Comparison of ENCODE assay signal across 19 cellular contexts in genomic region chr7:12803542-12803941, GRCh38.
DNase-seq lines count a peak whose midpoint lies in the region; ATAC-seq and TF ChIP-seq lines count a peak whose summit lies in the region.
"Had no signal": no experiment of that assay in that cellular context is flagged by ENCODE, and none has a peak within 500 bp of the region (broad histone marks: within the 10 kb centered on the region; RNA-seq: fewer than 3 reads in every experiment).

No MANE protein-coding gene starts in this region.

- ATAC-seq in PC-3 (peak; percentile 85), GM18873 (IDR thresholded peaks at IDR 0.05; ENCODE audit: low FRiP score, unreplicated experiment) (no peak)
- ATAC-seq: CD8-positive, alpha-beta T cell had no signal

- no peak overlapping the region for H3K4me3 Mint-ChIP-seq in endothelial cell (ENCODE audit: unreplicated experiment)
- H3K4me3 Mint-ChIP-seq: B cell; CD4-positive, CD25-positive, alpha-beta regulatory T cell; CD8-positive, alpha-beta T cell; HFFc6 had no signal

- no peaks in the 10 kb centered on the region for H3K36me3 ChIP-seq in PC-3 (ENCODE audit: low read depth, low read length)
- H3K36me3 ChIP-seq in mucosa of rectum (ENCODE audit: control insufficient read depth in 2 of 2, insufficient read depth in 2 of 2, low read length in 2 of 2): no peaks in the 10 kb centered on the region
- H3K36me3 ChIP-seq: BLaER1, HAP-1 had no signal

- intact Hi-C loops in PC-3 (cut with micrococcal nuclease): loop anchor here (1.0 to 5.0 kb wide), 9 partner anchors 19 to 376 kb away; partner anchors contain the start of gene ARL4A

- H3K27me3 ChIP-seq in PC-3 (ENCODE audit: low read length) (no peaks in the 10 kb centered on the region), mucosa of rectum (ENCODE audit: control insufficient read depth in 2 of 2, insufficient read depth in 2 of 2, low read length in 2 of 2) (no peaks in the 10 kb centered on the region)
- H3K27me3 ChIP-seq: BLaER1 had no signal

- DNase-seq in DMS53 (lab: John Stamatoyannopoulos, UW) (peak; percentile 74), PC-3 (peak; percentile 64), endothelial cell (ENCODE audit: low spot score) (no peak), KG1 (lab: John Stamatoyannopoulos, UW) (no peak)
- DNase-seq: Caco-2; CD4-positive, CD25-positive, alpha-beta regulatory T cell; CD8-positive, alpha-beta T cell; DMS153; DMS79 treated with DMSO at 0.1 percent for 48 hours; GF-D8; GOT3; HFFc6 had no signal

- H3K9ac ChIP-seq in PC-3 (ENCODE audit: low read length): no peak overlapping the region
- no peak overlapping the region for H3K9ac ChIP-seq in mucosa of rectum (ENCODE audit: low read depth in 1 of 2, low read length in 2 of 2)
- H3K9ac ChIP-seq: BLaER1 had no signal

- BruUV-seq in PC-3 (replicated peaks; lab: Mats Ljungman, UMichigan): no TSS peak

- no peak overlapping the region for H3K27ac Mint-ChIP-seq in endothelial cell (ENCODE audit: unreplicated experiment)
- H3K27ac Mint-ChIP-seq: B cell; CD8-positive, alpha-beta T cell; HFFc6 had no signal

- CTCF ChIA-PET in PC-3 (lab: Charles Lee): interaction anchor here (0.7 kb wide), 1 partner anchor 117 kb away, joined by 3 read pairs; no protein-coding TSS in a partner anchor

- no peaks in the 10 kb centered on the region for H3F3A ChIP-seq in PC-3 (ENCODE audit: low read length, unreplicated experiment)

- TF ChIP-seq CTCF in 22Rv1 (IDR thresholded peaks at IDR 0.05) (no peak), PC-3 (conservative IDR thresholded peaks at IDR 0.05; ENCODE audit: low read depth, low read length) (no peak), endothelial cell (IDR thresholded peaks at IDR 0.05; ENCODE audit: unreplicated experiment) (no peak)

- H3K36me3 Mint-ChIP-seq in endothelial cell (ENCODE audit: low read depth, unreplicated experiment): no peaks in the 10 kb centered on the region
- H3K36me3 Mint-ChIP-seq: CD4-positive, CD25-positive, alpha-beta regulatory T cell; CD8-positive, alpha-beta T cell had no signal

- H2AFZ ChIP-seq in PC-3 (ENCODE audit: low read length): no peak overlapping the region

- H3K9me3 Mint-ChIP-seq in endothelial cell (ENCODE audit: unreplicated experiment): no peaks in the 10 kb centered on the region
- H3K9me3 Mint-ChIP-seq: CD4-positive, CD25-positive, alpha-beta regulatory T cell; CD8-positive, alpha-beta T cell; HFFc6 had no signal

- H3K27me3 Mint-ChIP-seq in endothelial cell (ENCODE audit: unreplicated experiment): no peaks in the 10 kb centered on the region
- H3K27me3 Mint-ChIP-seq: B cell; CD4-positive, CD25-positive, alpha-beta regulatory T cell had no signal

- POLR2A ChIA-PET in PC-3 (lab: Charles Lee; ENCODE audit: unreplicated experiment): no interaction called here

- H3K4me2 ChIP-seq in PC-3 (ENCODE audit: low read length): peak overlapping the region; percentile 3; the same call in 1 of the 2 replicates
- H3K4me2 ChIP-seq: BLaER1 had no signal

- H3K27ac ChIP-seq in 22Rv1 (peak overlapping the region; percentile 94), PC-3 (ENCODE audit: low read length) (peak overlapping the region; percentile 28; the same call in 1 of the 2 replicates), mucosa of rectum (ENCODE audit: low read depth in 2 of 2, low read length in 2 of 2) (peak overlapping the region in 1 of 2 donors; percentile 92)
- H3K27ac ChIP-seq: BLaER1, C4-2B had no signal

- H4K20me1 ChIP-seq in PC-3 (ENCODE audit: low read length): no peaks in the 10 kb centered on the region
- H4K20me1 ChIP-seq: BLaER1 had no signal

- H3K4me3 ChIP-seq in PC-3 (ENCODE audit: low read length) (no peak overlapping the region), mucosa of rectum (ENCODE audit: low read length in 2 of 2) (peak overlapping the region; percentile 2 to 40)
- H3K4me3 ChIP-seq: BLaER1, HAP-1 had no signal

- peaks cover 8% of the 10 kb centered on the region for H3K4me1 Mint-ChIP-seq in endothelial cell (ENCODE audit: unreplicated experiment)
- H3K4me1 Mint-ChIP-seq: B cell; CD4-positive, CD25-positive, alpha-beta regulatory T cell had no signal

- H3K9me3 ChIP-seq in PC-3 (ENCODE audit: low read length): no peaks in the 10 kb centered on the region
- H3K9me3 ChIP-seq in mucosa of rectum (ENCODE audit: control insufficient read depth in 2 of 2, low read length in 2 of 2): no peaks in the 10 kb centered on the region
- H3K9me3 ChIP-seq: BLaER1, Caco-2, HAP-1 had no signal

- H3K4me1 ChIP-seq in PC-3 (ENCODE audit: insufficient read depth, low read length) (peaks cover 41% of the 10 kb centered on the region), mucosa of rectum (ENCODE audit: control insufficient read depth in 2 of 2, insufficient read depth in 2 of 2, low read length in 2 of 2) (peaks cover 3 to 27% of the 10 kb centered on the region in 2 donors)
- H3K4me1 ChIP-seq: BLaER1 had no signal

- no peaks in the 10 kb centered on the region for H3K9me2 ChIP-seq in PC-3 (replicated peaks; ENCODE audit: low read length)

- no peaks in the 10 kb centered on the region for H3K79me2 ChIP-seq in PC-3 (ENCODE audit: low read length)

Comparison
In these comparisons a context has a peak if more than half of its experiments do, and no peak if none do; other contexts are left out.
1. DNase-seq: peak in DMS53 (single experiment) and PC-3 (single experiment); none in endothelial cell (single experiment) and KG1 (single experiment).